In genomic region chr15:58115692-58116091, GRCh38 we compare ENCODE assay signal across 11 cellular contexts. TPM values are rescaled to one million over a fixed set of nuclear protein-coding genes. Genes with fewer than 3 reads are reported as not detected.
DNase-seq lines count a peak whose midpoint lies in the region; ATAC-seq and TF ChIP-seq lines count a peak whose summit lies in the region.
"Had no signal": no experiment of that assay in that cellular context is flagged by ENCODE, and none has a peak within 500 bp of the region (broad histone marks: within the 10 kb centered on the region; RNA-seq: fewer than 3 reads in every experiment).

No MANE protein-coding gene starts in this region.

- H3K4me3 ChIP-seq in endodermal cell (ENCODE audit: low read length): no peak overlapping the region
- H3K4me3 ChIP-seq: skin epidermis had no signal

- DNase-seq in NCI-H2171 treated with DMSO at 0.1 percent for 48 hours (lab: John Stamatoyannopoulos, UW) (peak; percentile 3), NCI-H2171 (lab: John Stamatoyannopoulos, UW) (no peak), NCI-H1417 treated with DMSO at 0.1 percent for 48 hours (lab: John Stamatoyannopoulos, UW) (peak; percentile 3), endodermal cell (no peak), osteocyte (ENCODE audit: extremely low spot score, unreplicated experiment) (no peak), NCI-H2107 treated with DMSO at 0.1 percent for 48 hours (lab: John Stamatoyannopoulos, UW; ENCODE audit: unreplicated experiment) (no peak), hepatic stellate cell (ENCODE audit: low spot score) (no peak)
- DNase-seq: NCI-H187 treated with DMSO at 0.1 percent for 48 hours had no signal

- H3K27ac ChIP-seq in endodermal cell (ENCODE audit: low read depth, low read length): no peak overlapping the region
- H3K27ac ChIP-seq: skin epidermis had no signal

- no peak overlapping the region for H3K9ac ChIP-seq in endodermal cell (ENCODE audit: extremely low read depth, low read length, poor library complexity, severe bottlenecking)

- H3K36me3 ChIP-seq in endodermal cell (ENCODE audit: control insufficient read depth, insufficient read depth, low read length): no peaks in the 10 kb centered on the region

- no peak for ATAC-seq in HG02981 (IDR thresholded peaks at IDR 0.05; ENCODE audit: unreplicated experiment)
- ATAC-seq: stimulated activated memory B cell treated with anti-CD40 and anti-IgM and Interleukin-4, amounts not matched to agents 10 μg/mL and 1 μg/mL and 100 μg/mL, for 72 hours had no signal

- H3K9me3 Mint-ChIP-seq in endodermal cell (no peaks in the 10 kb centered on the region), osteocyte (ENCODE audit: unreplicated experiment) (no peaks in the 10 kb centered on the region)
- H3K9me3 Mint-ChIP-seq: stimulated activated memory B cell treated with anti-CD40 and anti-IgM and Interleukin-4, amounts not matched to agents 10 μg/mL and 1 μg/mL and 100 μg/mL, for 72 hours had no signal

- no peak overlapping the region for H3K27ac Mint-ChIP-seq in endodermal cell
- H3K27ac Mint-ChIP-seq in osteocyte (ENCODE audit: unreplicated experiment): no peak overlapping the region
- H3K27ac Mint-ChIP-seq: stimulated activated memory B cell treated with anti-CD40 and anti-IgM and Interleukin-4, amounts not matched to agents 10 μg/mL and 1 μg/mL and 100 μg/mL, for 72 hours had no signal

- H3K27me3 Mint-ChIP-seq in endodermal cell (ENCODE audit: insufficient read depth) (no peaks in the 10 kb centered on the region), osteocyte (ENCODE audit: unreplicated experiment) (peaks cover 41% of the 10 kb centered on the region)

- no peaks in the 10 kb centered on the region for H3K9me3 ChIP-seq in endodermal cell (ENCODE audit: control insufficient read depth, low read length)

- H3K4me1 ChIP-seq in endodermal cell (ENCODE audit: control insufficient read depth, insufficient read depth, low read length): no peaks in the 10 kb centered on the region

- 94 to 100% methylated on average over 1 of the region's 1 CpG for WGBS in endodermal cell (ENCODE audit: insufficient coverage in 1 of 2, insufficient read length in 1 of 2), 2 experiments

- H3K4me1 Mint-ChIP-seq in endodermal cell (peaks cover 2% of the 10 kb centered on the region), osteocyte (ENCODE audit: unreplicated experiment) (no peaks in the 10 kb centered on the region)
- H3K4me1 Mint-ChIP-seq: stimulated activated memory B cell treated with anti-CD40 and anti-IgM and Interleukin-4, amounts not matched to agents 10 μg/mL and 1 μg/mL and 100 μg/mL, for 72 hours had no signal

- TF ChIP-seq CTCF in endodermal cell (conservative IDR thresholded peaks at IDR 0.05): peak; percentile 68
- peak; percentile 26 for TF ChIP-seq CTCF in osteocyte (IDR thresholded peaks at IDR 0.05)

- H3K4me3 Mint-ChIP-seq in endodermal cell: no peak overlapping the region
- no peak overlapping the region for H3K4me3 Mint-ChIP-seq in osteocyte (ENCODE audit: unreplicated experiment)
- H3K4me3 Mint-ChIP-seq: stimulated activated memory B cell treated with anti-CD40 and anti-IgM and Interleukin-4, amounts not matched to agents 10 μg/mL and 1 μg/mL and 100 μg/mL, for 72 hours had no signal

- H3K36me3 Mint-ChIP-seq in endodermal cell (ENCODE audit: low read depth): no peaks in the 10 kb centered on the region
- H3K36me3 Mint-ChIP-seq in osteocyte (ENCODE audit: unreplicated experiment): no peaks in the 10 kb centered on the region
- H3K36me3 Mint-ChIP-seq: stimulated activated memory B cell treated with anti-CD40 and anti-IgM and Interleukin-4, amounts not matched to agents 10 μg/mL and 1 μg/mL and 100 μg/mL, for 72 hours had no signal

- no peaks in the 10 kb centered on the region for H3K27me3 ChIP-seq in endodermal cell (ENCODE audit: control insufficient read depth, insufficient read depth, low read length, poor library complexity, severe bottlenecking)

RNA-seq across cellular contexts. Expression of gene AQP9, which starts 22.5 kb away (rescaled TPM):
- not detected for total RNA-seq in endodermal cell
- not detected for polyA plus RNA-seq in endodermal cell (2013, experiment 1 of 2)
- polyA plus RNA-seq in endodermal cell (2013, experiment 2 of 2): not detected
- not detected in 2 replicates for total RNA-seq in osteocyte

RNA-seq across cellular contexts. Expression of gene ALDH1A2, which starts 50.2 kb away (rescaled TPM):
- total RNA-seq in endodermal cell (not detected), osteocyte (0.48 and 0.78 TPM in 2 replicates)
- 2.0 TPM for polyA plus RNA-seq in endodermal cell (2013, experiment 1 of 2)
- polyA plus RNA-seq in endodermal cell (2013, experiment 2 of 2): 1.4 TPM

Comparison
In these comparisons a context has a peak if more than half of its experiments do, and no peak if none do; other contexts are left out.
1. DNase-seq: peak in NCI-H2171 treated with DMSO at 0.1 percent for 48 hours (single experiment) and NCI-H1417 treated with DMSO at 0.1 percent for 48 hours (single experiment); none in NCI-H2171 (single experiment), endodermal cell (single experiment), osteocyte (single experiment), NCI-H2107 treated with DMSO at 0.1 percent for 48 hours (single experiment) and hepatic stellate cell (single experiment).